12 cellular contexts compared by ENCODE assay signal in genomic region chr1:54280652-54281051, GRCh38.
DNase-seq lines count a peak whose midpoint lies in the region; ATAC-seq and TF ChIP-seq lines count a peak whose summit lies in the region.
"Had no signal": no experiment of that assay in that cellular context is flagged by ENCODE, and none has a peak within 500 bp of the region (broad histone marks: within the 10 kb centered on the region; RNA-seq: fewer than 3 reads in every experiment).

No MANE protein-coding gene starts in this region.

- intact Hi-C loops in activated naive CD4-positive, alpha-beta T cell treated with anti-CD3 and anti-CD28 coated beads for 36 hours (cut with micrococcal nuclease): loop anchor here (10.0 kb wide), 2 partner anchors 434 to 934 kb away; partner anchors contain the start of genes TTC4 and USP24
- intact Hi-C loops in tibial artery (cut with DNase I; ENCODE audit: low total_unique reads): no loop called here

- H3K9me3 Mint-ChIP-seq in activated naive CD4-positive, alpha-beta T cell treated with anti-CD3 and anti-CD28 coated beads for 36 hours: no peaks in the 10 kb centered on the region
- no peaks in the 10 kb centered on the region for H3K9me3 Mint-ChIP-seq in activated naive CD8-positive, alpha-beta T cell treated with anti-CD3 and anti-CD28 coated beads, Interleukin-2, amount 50 U/mL, for 24 hours

- H3K27me3 Mint-ChIP-seq in activated naive CD4-positive, alpha-beta T cell treated with anti-CD3 and anti-CD28 coated beads for 36 hours (ENCODE audit: low read depth): no peaks in the 10 kb centered on the region
- no peaks in the 10 kb centered on the region for H3K27me3 Mint-ChIP-seq in activated naive CD8-positive, alpha-beta T cell treated with anti-CD3 and anti-CD28 coated beads, Interleukin-2, amount 50 U/mL, for 24 hours

- H3K9me3 ChIP-seq in muscle layer of duodenum (ENCODE audit: control insufficient read depth in 1 of 2, low read length in 2 of 2): no peaks in the 10 kb centered on the region
- H3K9me3 ChIP-seq in tibial artery: no peaks in the 10 kb centered on the region

- H3K4me1 ChIP-seq in muscle layer of duodenum (ENCODE audit: control insufficient read depth in 1 of 2, insufficient read depth in 2 of 2, low read length in 2 of 2) (peaks cover 35 to 54% of the 10 kb centered on the region in 2 donors), tibial artery (peaks cover 8 to 100% (median 78%) of the 10 kb centered on the region in 4 donors)

- H3K27me3 ChIP-seq in muscle layer of duodenum (ENCODE audit: low read depth, low read length): no peaks in the 10 kb centered on the region
- no peaks in the 10 kb centered on the region for H3K27me3 ChIP-seq in tibial artery

- CTCF ChIA-PET in activated naive CD4-positive, alpha-beta T cell treated with anti-CD3 and anti-CD28 coated beads for 36 hours (lab: Charles Lee): no interaction called here

- H3K36me3 ChIP-seq in muscle layer of duodenum (ENCODE audit: control insufficient read depth in 1 of 2, insufficient read depth in 2 of 2, low read length in 2 of 2) (peaks cover 0 to 6% of the 10 kb centered on the region in 2 donors), tibial artery (peaks cover 4 to 12% (median 8%) of the 10 kb centered on the region in 3 donors)

- peaks cover 4% of the 10 kb centered on the region for H3K36me3 Mint-ChIP-seq in activated naive CD4-positive, alpha-beta T cell treated with anti-CD3 and anti-CD28 coated beads for 36 hours (ENCODE audit: low read depth)
- H3K36me3 Mint-ChIP-seq in activated naive CD8-positive, alpha-beta T cell treated with anti-CD3 and anti-CD28 coated beads, Interleukin-2, amount 50 U/mL, for 24 hours (ENCODE audit: low read depth): peaks cover 9% of the 10 kb centered on the region

- H3K4me3 ChIP-seq in muscle layer of duodenum (ENCODE audit: low read depth in 1 of 2, low read length in 2 of 2): no peak overlapping the region
- H3K4me3 ChIP-seq in tibial artery: no peak overlapping the region
- H3K4me3 ChIP-seq: GM12878 had no signal

- peak overlapping the region; percentile 78 for H3K27ac Mint-ChIP-seq in activated naive CD4-positive, alpha-beta T cell treated with anti-CD3 and anti-CD28 coated beads for 36 hours
- H3K27ac Mint-ChIP-seq in activated naive CD8-positive, alpha-beta T cell treated with anti-CD3 and anti-CD28 coated beads, Interleukin-2, amount 50 U/mL, for 24 hours: peak overlapping the region; percentile 70

- DNase-seq in activated naive CD4-positive, alpha-beta T cell treated with anti-CD3 and anti-CD28 coated beads for 36 hours: peak; percentile 46
- DNase-seq in activated naive CD4-positive, alpha-beta T cell treated with Interleukin-2 at 50 U/mL for 16 hours: no peak
- DNase-seq in activated naive CD8-positive, alpha-beta T cell treated with anti-CD3 and anti-CD28 coated beads, Interleukin-2, amount 50 U/mL, for 24 hours: no peak
- no peak for DNase-seq in tibial artery
- DNase-seq in LoVo (ENCODE audit: low spot score): no peak
- DNase-seq in nucleus accumbens (lab: John Stamatoyannopoulos, UW): no peak
- DNase-seq: DND-41, H7, NCI-H1105 had no signal

- H3K4me1 Mint-ChIP-seq in activated naive CD4-positive, alpha-beta T cell treated with anti-CD3 and anti-CD28 coated beads for 36 hours (ENCODE audit: low read depth): peaks cover 74% of the 10 kb centered on the region
- H3K4me1 Mint-ChIP-seq in activated naive CD8-positive, alpha-beta T cell treated with anti-CD3 and anti-CD28 coated beads, Interleukin-2, amount 50 U/mL, for 24 hours: peaks cover 71% of the 10 kb centered on the region

- no peak for TF ChIP-seq CTCF in tibial artery (IDR thresholded peaks at IDR 0.05)

- no peak for ATAC-seq in activated naive CD8-positive, alpha-beta T cell treated with anti-CD3 and anti-CD28 coated beads, Interleukin-2, amount 50 U/mL, for 24 hours
- ATAC-seq in GM21825 (IDR thresholded peaks at IDR 0.05; ENCODE audit: unreplicated experiment): no peak
- ATAC-seq: GM12878 had no signal

- H3K27ac ChIP-seq in muscle layer of duodenum (ENCODE audit: low read length): peak overlapping the region; percentile 46
- H3K27ac ChIP-seq in tibial artery: peak overlapping the region; percentile 87 to 98

- peak overlapping the region; percentile 39 for H3K4me3 Mint-ChIP-seq in activated naive CD4-positive, alpha-beta T cell treated with anti-CD3 and anti-CD28 coated beads for 36 hours
- H3K4me3 Mint-ChIP-seq in activated naive CD8-positive, alpha-beta T cell treated with anti-CD3 and anti-CD28 coated beads, Interleukin-2, amount 50 U/mL, for 24 hours: peak overlapping the region; percentile 14
